20 cellular contexts compared by ENCODE assay signal in genomic region chr10:4776234-4776638, GRCh38. TPM values are rescaled to one million over a fixed set of nuclear protein-coding genes. Genes with fewer than 3 reads are reported as not detected.
DNase-seq lines count a peak whose midpoint lies in the region; ATAC-seq and TF ChIP-seq lines count a peak whose summit lies in the region.
"Had no signal": no experiment of that assay in that cellular context is flagged by ENCODE, and none has a peak within 500 bp of the region (broad histone marks: within the 10 kb centered on the region; RNA-seq: fewer than 3 reads in every experiment).

No MANE protein-coding gene starts in this region.

- peaks cover 30% of the 10 kb centered on the region for H3K27me3 Mint-ChIP-seq in activated T-cell treated with anti-CD3 and anti-CD28 coated beads, Interleukin-2, amount 50 U/mL, for 72 hours (ENCODE audit: low read depth)
- H3K27me3 Mint-ChIP-seq in stimulated activated naive B cell treated with anti-CD40 and anti-IgM and Interleukin-4, amounts not matched to agents 10 μg/mL and 1 μg/mL and 100 μg/mL, for 72 hours: peaks cover 8 to 21% of the 10 kb centered on the region in 2 donors

- no peak overlapping the region for H3K4me3 ChIP-seq in PC-3 (ENCODE audit: low read length)
- H3K4me3 ChIP-seq: gastroesophageal sphincter, left ventricle myocardium inferior, mucosa of descending colon, PC-9, vagina had no signal

- no peak overlapping the region for H3K4me2 ChIP-seq in PC-3 (ENCODE audit: low read length)
- H3K4me2 ChIP-seq: PC-9 had no signal

- no peak overlapping the region for H2AFZ ChIP-seq in PC-3 (ENCODE audit: low read length)
- H2AFZ ChIP-seq: PC-9 had no signal

- H3K79me2 ChIP-seq in PC-3 (ENCODE audit: low read length): no peaks in the 10 kb centered on the region

- DNase-seq in activated T-cell treated with anti-CD3 and anti-CD28 coated beads, Interleukin-2, amount 50 U/mL, for 72 hours: peak; percentile 13 to 14
- DNase-seq in activated T-cell treated with anti-CD3 and anti-CD28 coated beads, Interleukin-2, amount 50 U/mL, for 48 hours: no peak
- DNase-seq in PC-3 (no peak), SK-N-DZ (ENCODE audit: low spot score) (no peak), DMS53 treated with DMSO at 0.1 percent for 48 hours (lab: John Stamatoyannopoulos, UW; ENCODE audit: unreplicated experiment) (no peak)
- DNase-seq in stimulated activated naive B cell treated with anti-CD40 and anti-IgM and Interleukin-4, amounts not matched to agents 10 μg/mL and 1 μg/mL and 100 μg/mL, for 72 hours: no peak
- no peak for DNase-seq in activated CD4-positive, alpha-beta T cell treated with anti-CD3 and anti-CD28 coated beads, Interleukin-2, amount 50 U/mL, for 1 hour
- DNase-seq: activated naive CD4-positive, alpha-beta T cell treated with Interleukin-2 at 50 U/mL for 16 hours; CD4-positive, alpha-beta memory T cell; cortex of kidney; DMS79; left ventricle myocardium inferior; mucosa of descending colon; NCI-H1436; NCI-H2171 treated with DMSO at 0.1 percent for 48 hours; PC-9 had no signal

- H3K27me3 ChIP-seq in PC-3 (ENCODE audit: low read length): no peaks in the 10 kb centered on the region
- H3K27me3 ChIP-seq: brain microvascular endothelial cell, gastroesophageal sphincter, vagina had no signal

- H3K4me3 Mint-ChIP-seq in activated T-cell treated with anti-CD3 and anti-CD28 coated beads, Interleukin-2, amount 50 U/mL, for 72 hours: peak overlapping the region in 1 of 2 donors; percentile 70
- H3K4me3 Mint-ChIP-seq in stimulated activated naive B cell treated with anti-CD40 and anti-IgM and Interleukin-4, amounts not matched to agents 10 μg/mL and 1 μg/mL and 100 μg/mL, for 72 hours: no peak overlapping the region
- H3K4me3 Mint-ChIP-seq: CD4-positive, alpha-beta memory T cell had no signal

- H3K36me3 ChIP-seq in PC-3 (ENCODE audit: low read depth, low read length): no peaks in the 10 kb centered on the region
- H3K36me3 ChIP-seq: brain microvascular endothelial cell, gastroesophageal sphincter, left ventricle myocardium inferior, vagina had no signal

- H3F3A ChIP-seq in PC-3 (ENCODE audit: low read length, unreplicated experiment): peaks cover 13% of the 10 kb centered on the region

- CTCF ChIA-PET in PC-3 (lab: Charles Lee): no interaction called here

- no peaks in the 10 kb centered on the region for H3K36me3 Mint-ChIP-seq in activated T-cell treated with anti-CD3 and anti-CD28 coated beads, Interleukin-2, amount 50 U/mL, for 72 hours (ENCODE audit: insufficient read depth in 2 of 2)
- no peaks in the 10 kb centered on the region for H3K36me3 Mint-ChIP-seq in stimulated activated naive B cell treated with anti-CD40 and anti-IgM and Interleukin-4, amounts not matched to agents 10 μg/mL and 1 μg/mL and 100 μg/mL, for 72 hours
- H3K36me3 Mint-ChIP-seq: CD4-positive, alpha-beta memory T cell had no signal

- no TSS peak for BruUV-seq in PC-3 (replicated peaks; lab: Mats Ljungman, UMichigan)

- no peak for TF ChIP-seq CTCF in PC-3 (conservative IDR thresholded peaks at IDR 0.05; ENCODE audit: low read depth, low read length)

- H4K20me1 ChIP-seq in PC-3 (ENCODE audit: low read length): no peaks in the 10 kb centered on the region

- POLR2A ChIA-PET in PC-3 (lab: Charles Lee; ENCODE audit: unreplicated experiment): no interaction called here

- ATAC-seq in activated T-cell treated with anti-CD3 and anti-CD28 coated beads, Interleukin-2, amount 50 U/mL, for 72 hours (replicated peaks in 1 of 2): peak; percentile 81 to 85
- ATAC-seq in GM21619 (IDR thresholded peaks at IDR 0.05; ENCODE audit: unreplicated experiment) (peak; percentile 70), PC-3 (no peak)
- ATAC-seq in stimulated activated naive B cell treated with anti-CD40 and anti-IgM and Interleukin-4, amounts not matched to agents 10 μg/mL and 1 μg/mL and 100 μg/mL, for 72 hours (replicated peaks): peak; percentile 89 to 90
- ATAC-seq: gastroesophageal sphincter had no signal

- intact Hi-C loops in PC-3 (cut with micrococcal nuclease): no loop called here

- no peaks in the 10 kb centered on the region for H3K9me3 ChIP-seq in PC-3 (ENCODE audit: low read length)
- H3K9me3 ChIP-seq: gastroesophageal sphincter, left ventricle myocardium inferior, mucosa of descending colon, vagina had no signal

- peak overlapping the region; percentile 60 for H3K27ac ChIP-seq in PC-3 (ENCODE audit: low read length)
- H3K27ac ChIP-seq: brain microvascular endothelial cell, gastroesophageal sphincter, left ventricle myocardium inferior, PC-9, vagina had no signal

- H3K4me1 Mint-ChIP-seq in activated T-cell treated with anti-CD3 and anti-CD28 coated beads, Interleukin-2, amount 50 U/mL, for 72 hours (ENCODE audit: low read depth): peaks cover 16% of the 10 kb centered on the region
- H3K4me1 Mint-ChIP-seq in stimulated activated naive B cell treated with anti-CD40 and anti-IgM and Interleukin-4, amounts not matched to agents 10 μg/mL and 1 μg/mL and 100 μg/mL, for 72 hours: peaks cover 5 to 8% of the 10 kb centered on the region in 2 donors
- H3K4me1 Mint-ChIP-seq: CD4-positive, alpha-beta memory T cell had no signal

- H3K4me1 ChIP-seq in PC-3 (ENCODE audit: insufficient read depth, low read length): peaks cover 29% of the 10 kb centered on the region

- no peaks in the 10 kb centered on the region for H3K9me3 Mint-ChIP-seq in activated T-cell treated with anti-CD3 and anti-CD28 coated beads, Interleukin-2, amount 50 U/mL, for 72 hours
- H3K9me3 Mint-ChIP-seq in stimulated activated naive B cell treated with anti-CD40 and anti-IgM and Interleukin-4, amounts not matched to agents 10 μg/mL and 1 μg/mL and 100 μg/mL, for 72 hours: no peaks in the 10 kb centered on the region

- peak overlapping the region; percentile 57 for H3K27ac Mint-ChIP-seq in activated T-cell treated with anti-CD3 and anti-CD28 coated beads, Interleukin-2, amount 50 U/mL, for 72 hours
- H3K27ac Mint-ChIP-seq in stimulated activated naive B cell treated with anti-CD40 and anti-IgM and Interleukin-4, amounts not matched to agents 10 μg/mL and 1 μg/mL and 100 μg/mL, for 72 hours: no peak overlapping the region
- H3K27ac Mint-ChIP-seq: CD4-positive, alpha-beta memory T cell had no signal

- H3K9me2 ChIP-seq in PC-3 (replicated peaks; ENCODE audit: low read length): no peaks in the 10 kb centered on the region

- no peak overlapping the region for H3K9ac ChIP-seq in PC-3 (ENCODE audit: low read length)

RNA-seq across cellular contexts. Expression of gene AKR1E2, which starts 49.8 kb away (rescaled TPM):
- 1 to 10 TPM; 1.7 to 10.0 TPM for total RNA-seq in activated T-cell treated with anti-CD3 and anti-CD28 coated beads, Interleukin-2, amount 50 U/mL, for 72 hours
- 0.36 TPM in 1 of 2 replicates, not detected in the other for total RNA-seq in PC-3 (2014; rRNA removed)
- 0.16 and 2.3 TPM in 2 replicates for polyA plus RNA-seq in SK-N-DZ (2014; cell fraction: cytosol; rRNA removed)
- polyA plus RNA-seq in SK-N-DZ (2014; cell fraction: nucleus; rRNA removed): 0.90 and 1.7 TPM in 2 replicates

Comparison
In these comparisons a context has a peak if more than half of its experiments do, and no peak if none do; other contexts are left out.
1. DNase-seq: peak in activated T-cell treated with anti-CD3 and anti-CD28 coated beads, Interleukin-2, amount 50 U/mL, for 72 hours (2 of 2); none in activated T-cell treated with anti-CD3 and anti-CD28 coated beads, Interleukin-2, amount 50 U/mL, for 48 hours (0 of 2), PC-3 (single experiment), stimulated activated naive B cell treated with anti-CD40 and anti-IgM and Interleukin-4, amounts not matched to agents 10 μg/mL and 1 μg/mL and 100 μg/mL, for 72 hours (single experiment), SK-N-DZ (single experiment), activated CD4-positive, alpha-beta T cell treated with anti-CD3 and anti-CD28 coated beads, Interleukin-2, amount 50 U/mL, for 1 hour (single experiment) and DMS53 treated with DMSO at 0.1 percent for 48 hours (single experiment).